ENCODE assay signal across 8 cellular contexts in the genomic region with DNA sequence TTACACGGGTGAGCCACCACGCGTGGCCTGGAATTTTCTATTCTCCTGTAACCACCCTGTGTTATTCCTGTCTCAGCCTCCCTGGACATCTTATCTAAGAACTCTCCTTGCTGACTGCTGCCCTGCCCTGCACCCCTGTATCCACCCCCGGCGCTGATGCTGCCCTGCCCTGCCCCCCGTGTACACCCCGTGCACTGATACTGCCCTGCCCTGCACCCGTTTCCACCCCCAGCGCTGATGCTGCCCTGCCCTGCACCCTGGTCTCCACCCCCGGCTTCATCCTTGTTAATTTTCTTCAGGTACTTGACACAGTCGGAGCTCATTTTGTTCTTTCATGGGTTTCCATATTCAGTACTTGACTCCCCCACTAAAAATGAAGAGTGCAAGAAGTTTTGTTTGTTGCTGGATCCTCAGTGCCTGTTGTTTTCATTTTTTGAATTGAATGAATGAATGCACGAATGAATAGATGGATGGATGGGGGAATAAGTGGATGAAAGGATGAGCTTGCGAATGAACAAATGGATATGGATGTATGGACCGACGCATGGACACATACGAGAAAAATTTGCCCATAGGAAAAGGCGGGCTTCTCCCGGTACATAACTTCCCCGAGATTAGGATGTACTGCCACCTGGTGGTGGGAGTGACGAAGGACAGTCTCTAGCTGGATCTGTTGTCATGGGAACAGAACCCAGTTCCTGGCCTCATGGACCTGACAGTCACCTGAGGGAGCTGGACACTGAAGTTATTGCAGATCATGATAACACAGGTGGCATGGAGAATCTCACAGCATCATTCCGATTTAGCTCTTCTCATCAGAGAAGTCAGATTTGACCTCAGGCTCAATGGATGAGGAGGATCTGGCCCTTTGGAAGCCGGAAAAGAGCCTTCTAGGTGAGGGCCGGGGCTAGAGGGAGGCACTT. TPM values are rescaled to one million over a fixed set of nuclear protein-coding genes. Genes with fewer than 3 reads are reported as not detected.
DNase-seq lines count a peak whose midpoint lies in the region; ATAC-seq and TF ChIP-seq lines count a peak whose summit lies in the region.

No MANE protein-coding gene starts in this region.

- ATAC-seq in CD8-positive, alpha-beta T cell, result peak; percentile 82
- peak; percentile 44 for ATAC-seq in HG02763 (IDR thresholded peaks at IDR 0.05; ENCODE audit: unreplicated experiment)
- ATAC-seq in lower lobe of right lung, result peak; percentile 91 to 92
- ATAC-seq in GM19397 (IDR thresholded peaks at IDR 0.05; ENCODE audit: unreplicated experiment), result no peak

- TF ChIP-seq CTCF in CD8-positive, alpha-beta T cell (IDR thresholded peaks at IDR 0.05), result peak; percentile 98
- peak; percentile 82 to 98 (median 94) for TF ChIP-seq CTCF in dorsolateral prefrontal cortex (IDR thresholded peaks at IDR 0.05 in 54 of 56, conservative IDR thresholded peaks at IDR 0.05 in 2 of 56; ENCODE audit: low read depth in 1 of 56, partially characterized antibody in 56 of 56)
- TF ChIP-seq CTCF in lower lobe of right lung (IDR thresholded peaks at IDR 0.05), result peak; percentile 95

- DNase-seq in CD8-positive, alpha-beta T cell, result peak; percentile 43 to 83 (median 65)
- DNase-seq in NCI-H748 treated with DMSO at 0.1 percent for 48 hours (lab: John Stamatoyannopoulos, UW) (peak; percentile 45), dorsolateral prefrontal cortex (peak; percentile 23 to 81 (median 68)), lower lobe of right lung (peak; percentile 62)
- peak; percentile 71 to 79 for DNase-seq in activated CD4-positive, alpha-beta T cell treated with anti-CD3 and anti-CD28 coated beads, Interleukin-2, amount 50 U/mL, for 48 hours
- DNase-seq in stimulated activated CD8-positive, alpha-beta memory T cell treated with anti-CD3 and anti-CD28 coated beads, Interleukin-12 subunit alpha, Interleukin-12 subunit beta, amount 100 ng/mL, for 24 hours (ENCODE audit: extremely low read depth), result peak; percentile 19

- CTCF ChIA-PET in CD8-positive, alpha-beta T cell (lab: Charles Lee), result interaction anchor here (0.6 to 4.4 kb wide), 51 partner anchors 9 to 537 kb away, joined by 3 to 80 read pairs (median 3); partner anchors contain the start of genes AADACL4, DHRS3 and VPS13D

- H3K4me3 Mint-ChIP-seq in CD8-positive, alpha-beta T cell, result no peak overlapping the region

- H3K36me3 ChIP-seq in CD8-positive, alpha-beta T cell (ENCODE audit: insufficient read depth, low read length), result no peaks in the 10 kb centered on the region
- H3K36me3 ChIP-seq in lower lobe of right lung, result no peaks in the 10 kb centered on the region

- H3K27ac Mint-ChIP-seq in CD8-positive, alpha-beta T cell, result no peak overlapping the region

- H3K4me1 ChIP-seq in CD8-positive, alpha-beta T cell (ENCODE audit: insufficient read depth, low read length), result no peaks in the 10 kb centered on the region
- H3K4me1 ChIP-seq in lower lobe of right lung, result peaks cover 3% of the 10 kb centered on the region

- H3K9me3 Mint-ChIP-seq in CD8-positive, alpha-beta T cell, result peaks cover 2% of the 10 kb centered on the region

- H3K27me3 Mint-ChIP-seq in CD8-positive, alpha-beta T cell (ENCODE audit: low read depth), result peaks cover 5% of the 10 kb centered on the region

- no peak overlapping the region for H3K4me3 ChIP-seq in CD8-positive, alpha-beta T cell (ENCODE audit: low read depth, low read length)
- peak overlapping the region in 2 of 59 donors; percentile 6 to 28 for H3K4me3 ChIP-seq in dorsolateral prefrontal cortex
- H3K4me3 ChIP-seq in lower lobe of right lung, result no peak overlapping the region

- intact Hi-C loops in CD8-positive, alpha-beta T cell (cut with DNase I, micrococcal nuclease), result loop anchor here (1.0 to 5.0 kb wide), 7 partner anchors 39 to 451 kb away; no protein-coding TSS in a partner anchor
- intact Hi-C loops in dorsolateral prefrontal cortex (cut with DNase I), result loop anchor here in 1 of 2 donors (2.0 kb wide), 1 partner anchor 346 kb away; no protein-coding TSS in a partner anchor
- intact Hi-C loops in lower lobe of right lung (cut with DNase I), result no loop called here

- no peaks in the 10 kb centered on the region for H3K36me3 Mint-ChIP-seq in CD8-positive, alpha-beta T cell

- H3K9me3 ChIP-seq in CD8-positive, alpha-beta T cell (ENCODE audit: low read length), result no peaks in the 10 kb centered on the region
- no peaks in the 10 kb centered on the region for H3K9me3 ChIP-seq in lower lobe of right lung

- H3K27ac ChIP-seq in CD8-positive, alpha-beta T cell (ENCODE audit: low read depth, low read length), result no peak overlapping the region
- H3K27ac ChIP-seq in dorsolateral prefrontal cortex (no peak overlapping the region), lower lobe of right lung (no peak overlapping the region)

- no peaks in the 10 kb centered on the region for H3K27me3 ChIP-seq in CD8-positive, alpha-beta T cell (ENCODE audit: insufficient read depth, low read length)
- H3K27me3 ChIP-seq in dorsolateral prefrontal cortex, result no peaks in the 10 kb centered on the region
- no peaks in the 10 kb centered on the region for H3K27me3 ChIP-seq in lower lobe of right lung (ENCODE audit: low read depth)

- H3K4me1 Mint-ChIP-seq in CD8-positive, alpha-beta T cell (ENCODE audit: low read depth), result peaks cover 5% of the 10 kb centered on the region

- POLR2A ChIA-PET in CD8-positive, alpha-beta T cell (lab: Charles Lee), result interaction anchor here (0.9 to 1.0 kb wide), 3 partner anchors 39 to 223 kb away, joined by 3 read pairs; no protein-coding TSS in a partner anchor

RNA-seq across cellular contexts. Expression of gene AADACL4, which starts 14.9 kb away (rescaled TPM):
- not detected for total RNA-seq in CD8-positive, alpha-beta T cell
- not detected for total RNA-seq in dorsolateral prefrontal cortex
- total RNA-seq in lower lobe of right lung, result not detected

RNA-seq across cellular contexts. Expression of gene DHRS3, which starts 40.8 kb away (rescaled TPM):
- 100 to 1,000 TPM; 126 to 129 TPM for total RNA-seq in CD8-positive, alpha-beta T cell
- total RNA-seq in dorsolateral prefrontal cortex, result 10 to 100 TPM; 19.3 to 58.1 (median 31.3) TPM
- 135 TPM for total RNA-seq in lower lobe of right lung

RNA-seq across cellular contexts. Expression of gene AADACL3, which starts 57.1 kb away (rescaled TPM):
- total RNA-seq in CD8-positive, alpha-beta T cell, result not detected
- not detected for total RNA-seq in dorsolateral prefrontal cortex
- not detected for total RNA-seq in lower lobe of right lung

Comparison
In these comparisons a context has a peak if more than half of its experiments do, and no peak if none do; other contexts are left out.
1. DNase-seq: peak in every context shown above with its lines; median percentile 75 in activated CD4-positive, alpha-beta T cell treated with anti-CD3 and anti-CD28 coated beads, Interleukin-2, amount 50 U/mL, for 48 hours; 68 in dorsolateral prefrontal cortex; 65 in CD8-positive, alpha-beta T cell; 62 in lower lobe of right lung; 45 in NCI-H748 treated with DMSO at 0.1 percent for 48 hours; 19 in stimulated activated CD8-positive, alpha-beta memory T cell treated with anti-CD3 and anti-CD28 coated beads, Interleukin-12 subunit alpha, Interleukin-12 subunit beta, amount 100 ng/mL, for 24 hours.